In the genomic region with DNA sequence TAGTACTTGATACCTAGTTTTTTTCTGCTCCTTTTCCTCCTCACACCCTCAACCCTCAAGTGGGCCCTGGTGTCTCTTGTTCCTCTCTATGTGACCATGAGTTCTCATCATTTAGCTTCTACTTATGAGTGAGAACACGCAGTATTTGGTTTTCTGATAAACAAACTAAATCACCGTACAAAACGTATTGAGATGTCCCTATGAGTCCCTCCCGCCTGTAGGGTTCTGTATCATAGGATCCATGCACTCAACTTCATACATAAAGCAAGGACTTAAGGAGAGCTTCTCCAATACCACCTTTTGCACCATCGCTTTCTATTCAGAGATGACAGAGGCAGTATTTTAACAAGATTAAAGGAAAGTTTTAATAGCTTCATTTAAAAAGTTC, we compare ENCODE assay signal across 8 cellular contexts. TPM values are rescaled to one million over a fixed set of nuclear protein-coding genes. Genes with fewer than 3 reads are reported as not detected.
DNase-seq lines count a peak whose midpoint lies in the region; ATAC-seq and TF ChIP-seq lines count a peak whose summit lies in the region.

No MANE protein-coding gene starts in this region.

- no peaks in the 10 kb centered on the region for H3K4me1 ChIP-seq in smooth muscle cell (ENCODE audit: low read depth)

- no peak overlapping the region for H3K27ac ChIP-seq in smooth muscle cell (ENCODE audit: low read depth)
- H3K27ac ChIP-seq in RWPE1 = no peak overlapping the region

- POLR2A ChIA-PET in RWPE1 (lab: Yijun Ruan, JAX; ENCODE audit: low non-redundant PET) = interaction anchor here (0.7 kb wide), 1 partner anchor 211 kb away, joined by 3 read pairs; no protein-coding TSS in a partner anchor

- WGBS in smooth muscle cell (ENCODE audit: low lambda C conversion rate) = 47% methylated on average over 5 of the region's 5 CpGs

- peak overlapping the region; percentile 86 for H3K4me2 ChIP-seq in smooth muscle cell

- H3K79me2 ChIP-seq in smooth muscle cell (ENCODE audit: low read depth) = peaks cover 38% of the 10 kb centered on the region

- H4K20me1 ChIP-seq in smooth muscle cell (ENCODE audit: low read depth) = peaks cover 24% of the 10 kb centered on the region

- peak; percentile 8; the same call in 2 of the 3 replicates for ATAC-seq in SK-N-SH treated with all-trans-retinoic acid at 6 μM for 48 hours

- H3F3A ChIP-seq in smooth muscle cell (ENCODE audit: low read depth) = no peaks in the 10 kb centered on the region

- H2AFZ ChIP-seq in smooth muscle cell (ENCODE audit: low read depth) = peak overlapping the region; percentile 81

- H3K9ac ChIP-seq in smooth muscle cell (ENCODE audit: low read depth) = peak overlapping the region; percentile 96

- DNase-seq in NCI-H1105 treated with DMSO at 0.1 percent for 48 hours (lab: John Stamatoyannopoulos, UW) (peak; percentile 14), NCI-H1105 (lab: John Stamatoyannopoulos, UW) (no peak), fibroblast of the aortic adventitia (ENCODE audit: low read depth) (no peak), smooth muscle cell (lab: John Stamatoyannopoulos, UW; ENCODE audit: unreplicated experiment) (no peak), RWPE1 (ENCODE audit: low spot score) (no peak), NCI-H774 (lab: John Stamatoyannopoulos, UW) (no peak), G401 (ENCODE audit: low spot score) (no peak)

- CTCF ChIA-PET in RWPE1 (lab: Yijun Ruan, JAX) = interaction anchor here (0.7 kb wide), 1 partner anchor 31 kb away, joined by 3 read pairs; no protein-coding TSS in a partner anchor

- no peaks in the 10 kb centered on the region for H3K36me3 ChIP-seq in smooth muscle cell (ENCODE audit: low read depth)

- no peaks in the 10 kb centered on the region for H3K27me3 ChIP-seq in smooth muscle cell (ENCODE audit: low read depth)

- TF ChIP-seq CTCF in fibroblast of the aortic adventitia (IDR thresholded peaks at IDR 0.05; ENCODE audit: insufficient read depth, low read length) (no peak), smooth muscle cell (IDR thresholded peaks at IDR 0.05; ENCODE audit: borderline replicate concordance, insufficient read depth, poor library complexity, severe bottlenecking) (no peak), RWPE1 (conservative IDR thresholded peaks at IDR 0.05; ENCODE audit: low read depth) (no peak)

- peak overlapping the region; percentile 88 for H3K4me3 ChIP-seq in fibroblast of the aortic adventitia (ENCODE audit: low read depth, low read length)
- H3K4me3 ChIP-seq in smooth muscle cell = peak overlapping the region; percentile 67

- H3K9me3 ChIP-seq in smooth muscle cell (replicated peaks; ENCODE audit: low read depth) = no peaks in the 10 kb centered on the region

- in situ Hi-C loops in G401 (cut with HindIII; ENCODE audit: low sequenced_read_pairs) = no loop called here

TF ChIP-seq in SK-N-SH treated with all-trans-retinoic acid at 6 μM for 48 hours, 23 proteins besides CTCF, POLR2A, EP300 and RAD21:
- TF ChIP-seq ZNF565 (CRISPR knock-in tag; conservative IDR thresholded peaks at IDR 0.05; ENCODE audit: low read depth) (no peak), ISL1 (CRISPR knock-in tag; IDR thresholded peaks at IDR 0.05) (no peak), BACH2 (CRISPR knock-in tag; IDR thresholded peaks at IDR 0.05; ENCODE audit: borderline replicate concordance) (no peak), ESRRG (CRISPR knock-in tag; IDR thresholded peaks at IDR 0.05) (no peak), CSRNP3 (CRISPR knock-in tag; IDR thresholded peaks at IDR 0.05) (no peak), ZFP3 (CRISPR knock-in tag; IDR thresholded peaks at IDR 0.05) (no peak), ARNTL (CRISPR knock-in tag; IDR thresholded peaks at IDR 0.05; ENCODE audit: borderline replicate concordance, low read depth) (no peak), RARB (CRISPR knock-in tag; IDR thresholded peaks at IDR 0.05) (no peak), CREB5 (CRISPR knock-in tag; IDR thresholded peaks at IDR 0.05; ENCODE audit: low read depth) (no peak), ZC3H10 (CRISPR knock-in tag; IDR thresholded peaks at IDR 0.05) (no peak), PATZ1 (CRISPR knock-in tag; IDR thresholded peaks at IDR 0.05; ENCODE audit: borderline replicate concordance) (no peak), ZFP30 (CRISPR knock-in tag; IDR thresholded peaks at IDR 0.05) (no peak), PPARA (CRISPR knock-in tag; IDR thresholded peaks at IDR 0.05; ENCODE audit: borderline replicate concordance) (no peak)
- TF ChIP-seq, protein P1, sequence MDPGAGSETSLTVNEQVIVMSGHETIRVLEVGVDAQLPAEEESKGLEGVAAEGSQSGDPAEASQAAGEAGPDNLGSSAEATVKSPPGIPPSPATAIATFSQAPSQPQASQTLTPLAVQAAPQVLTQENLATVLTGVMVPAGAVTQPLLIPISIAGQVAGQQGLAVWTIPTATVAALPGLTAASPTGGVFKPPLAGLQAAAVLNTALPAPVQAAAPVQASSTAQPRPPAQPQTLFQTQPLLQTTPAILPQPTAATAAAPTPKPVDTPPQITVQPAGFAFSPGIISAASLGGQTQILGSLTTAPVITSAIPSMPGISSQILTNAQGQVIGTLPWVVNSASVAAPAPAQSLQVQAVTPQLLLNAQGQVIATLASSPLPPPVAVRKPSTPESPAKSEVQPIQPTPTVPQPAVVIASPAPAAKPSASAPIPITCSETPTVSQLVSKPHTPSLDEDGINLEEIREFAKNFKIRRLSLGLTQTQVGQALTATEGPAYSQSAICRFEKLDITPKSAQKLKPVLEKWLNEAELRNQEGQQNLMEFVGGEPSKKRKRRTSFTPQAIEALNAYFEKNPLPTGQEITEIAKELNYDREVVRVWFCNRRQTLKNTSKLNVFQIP (CRISPR knock-in tag; IDR thresholded peaks at IDR 0.05; ENCODE audit: borderline replicate concordance, low read depth) = no peak

RNA-seq across cellular contexts. Expression of gene RAB9A, which starts 0.6 kb away (rescaled TPM):
- total RNA-seq in fibroblast of the aortic adventitia (ENCODE audit: low replicate concordance) (36.0 and 51.8 TPM in 2 replicates), smooth muscle cell (25.8 and 42.3 TPM in 2 replicates)
- polyA plus RNA-seq in smooth muscle cell = 22.1 and 31.5 TPM in 2 replicates
- total RNA-seq in G401 (2014; rRNA removed; shearing (Covaris generic)) = 62.5 and 92.6 TPM in 2 replicates

RNA-seq across cellular contexts. Expression of gene TCEANC, which starts 35.4 kb away (rescaled TPM):
- total RNA-seq in fibroblast of the aortic adventitia (ENCODE audit: low replicate concordance) (3.9 and 4.2 TPM in 2 replicates), smooth muscle cell (2.5 and 2.6 TPM in 2 replicates)
- polyA plus RNA-seq in smooth muscle cell = 1.2 and 1.9 TPM in 2 replicates
- 0.81 and 2.3 TPM in 2 replicates for total RNA-seq in G401 (2014; rRNA removed; shearing (Covaris generic))

RNA-seq across cellular contexts. Expression of gene TRAPPC2, which starts 46.0 kb away (rescaled TPM):
- total RNA-seq in fibroblast of the aortic adventitia (ENCODE audit: low replicate concordance) (21.5 and 31.4 TPM in 2 replicates), smooth muscle cell (7.6 and 9.5 TPM in 2 replicates)
- 6.1 and 9.4 TPM in 2 replicates for polyA plus RNA-seq in smooth muscle cell
- 17.2 and 17.6 TPM in 2 replicates for total RNA-seq in G401 (2014; rRNA removed; shearing (Covaris generic))

RNA-seq across cellular contexts. Expression of gene OFD1, which starts 46.2 kb away (rescaled TPM):
- total RNA-seq in fibroblast of the aortic adventitia (ENCODE audit: low replicate concordance) (20.3 and 41.7 TPM in 2 replicates), smooth muscle cell (14.4 and 17.6 TPM in 2 replicates)
- 12.5 and 23.0 TPM in 2 replicates for polyA plus RNA-seq in smooth muscle cell
- 17.0 and 26.9 TPM in 2 replicates for total RNA-seq in G401 (2014; rRNA removed; shearing (Covaris generic))
